Comparison of ENCODE assay signal across 1 cellular context in genomic region chr17:12406623-12407228, GRCh38.
TF ChIP-seq lines count a peak whose summit lies in the region.

No MANE protein-coding gene starts in this region.

TF ChIP-seq in H1, 55 proteins besides CTCF, POLR2A, EP300 and RAD21 (continued from another document):
- TF ChIP-seq CHD7 (IDR thresholded peaks at IDR 0.05; ENCODE audit: insufficient replicate concordance, low read length) (no peak), KDM5A (IDR thresholded peaks at IDR 0.05; ENCODE audit: low read length) (no peak), TAF1 (IDR thresholded peaks at IDR 0.05; ENCODE audit: low read depth, low read length) (no peak), YY1 (IDR thresholded peaks at IDR 0.05; ENCODE audit: low read depth, low read length) (no peak), ZNF274 (IDR thresholded peaks at IDR 0.05; ENCODE audit: borderline replicate concordance, extremely low read depth, low read length) (no peak), KDM4A (IDR thresholded peaks at IDR 0.05; ENCODE audit: low read depth, low read length, severe bottlenecking) (no peak), CHD1 (IDR thresholded peaks at IDR 0.05; ENCODE audit: low read depth, low read length) (no peak), TEAD4 (IDR thresholded peaks at IDR 0.05; ENCODE audit: low read depth, low read length) (no peak), BCL11A (IDR thresholded peaks at IDR 0.05; ENCODE audit: low read depth in 2 of 2, low read length in 2 of 2) (no peak), CBX5 (IDR thresholded peaks at IDR 0.05; ENCODE audit: low read depth, low read length) (no peak), SIRT6 (IDR thresholded peaks at IDR 0.05; ENCODE audit: low read length) (no peak), NANOG (IDR thresholded peaks at IDR 0.05; ENCODE audit: insufficient read depth, low read depth, low read length, poor library complexity, severe bottlenecking) (no peak)
- TF ChIP-seq, protein P1, sequence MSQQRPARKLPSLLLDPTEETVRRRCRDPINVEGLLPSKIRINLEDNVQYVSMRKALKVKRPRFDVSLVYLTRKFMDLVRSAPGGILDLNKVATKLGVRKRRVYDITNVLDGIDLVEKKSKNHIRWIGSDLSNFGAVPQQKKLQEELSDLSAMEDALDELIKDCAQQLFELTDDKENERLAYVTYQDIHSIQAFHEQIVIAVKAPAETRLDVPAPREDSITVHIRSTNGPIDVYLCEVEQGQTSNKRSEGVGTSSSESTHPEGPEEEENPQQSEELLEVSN (IDR thresholded peaks at IDR 0.05), result no peak
- TF ChIP-seq, protein P2, sequence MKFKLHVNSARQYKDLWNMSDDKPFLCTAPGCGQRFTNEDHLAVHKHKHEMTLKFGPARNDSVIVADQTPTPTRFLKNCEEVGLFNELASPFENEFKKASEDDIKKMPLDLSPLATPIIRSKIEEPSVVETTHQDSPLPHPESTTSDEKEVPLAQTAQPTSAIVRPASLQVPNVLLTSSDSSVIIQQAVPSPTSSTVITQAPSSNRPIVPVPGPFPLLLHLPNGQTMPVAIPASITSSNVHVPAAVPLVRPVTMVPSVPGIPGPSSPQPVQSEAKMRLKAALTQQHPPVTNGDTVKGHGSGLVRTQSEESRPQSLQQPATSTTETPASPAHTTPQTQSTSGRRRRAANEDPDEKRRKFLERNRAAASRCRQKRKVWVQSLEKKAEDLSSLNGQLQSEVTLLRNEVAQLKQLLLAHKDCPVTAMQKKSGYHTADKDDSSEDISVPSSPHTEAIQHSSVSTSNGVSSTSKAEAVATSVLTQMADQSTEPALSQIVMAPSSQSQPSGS (IDR thresholded peaks at IDR 0.05; ENCODE audit: low read length), result no peak
